ENCODE assay signal across 1 cellular context in the genomic region with DNA sequence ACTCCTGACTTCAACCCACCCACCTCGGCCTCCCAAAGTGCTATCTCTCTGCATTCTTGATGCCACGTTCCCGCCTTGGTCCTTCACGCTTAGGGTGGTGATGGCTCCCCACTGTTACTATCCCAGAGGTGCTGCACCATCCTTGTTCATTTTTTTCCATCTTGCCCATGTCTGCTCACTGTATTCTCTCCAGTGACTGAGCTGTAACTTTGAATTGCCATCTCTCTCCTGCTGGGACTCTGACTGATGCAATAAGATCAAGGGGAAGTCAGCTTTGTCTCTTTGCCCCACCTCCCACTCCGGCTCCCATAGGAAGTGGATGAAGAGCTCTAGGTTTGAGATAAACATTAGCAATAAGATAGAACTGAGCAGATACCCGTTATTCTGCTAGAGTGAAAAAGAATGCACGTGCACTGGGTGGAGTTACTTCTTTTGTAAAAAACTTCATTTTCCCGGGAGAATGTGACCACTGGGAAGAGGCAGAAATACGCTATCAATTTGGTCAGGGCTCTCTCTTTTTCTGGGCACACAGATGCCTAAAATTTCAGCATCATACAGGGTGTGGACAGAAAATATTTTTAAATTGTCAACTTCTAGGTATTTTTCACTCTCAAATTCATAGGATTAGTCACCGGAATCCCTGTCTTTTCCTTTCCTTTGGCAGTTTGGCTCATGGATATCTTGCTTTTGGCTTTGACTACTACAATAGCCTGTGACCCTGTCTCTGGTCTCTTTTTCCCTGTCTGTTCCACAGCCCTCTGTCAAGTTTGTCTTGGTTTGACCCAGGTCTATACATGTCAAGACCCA.
A peak's percentile ranks its signal among the peaks of the same experiment; 100 is the strongest.
TF ChIP-seq lines count a peak whose summit lies in the region.

No MANE protein-coding gene starts in this region.

TF ChIP-seq in K562, 482 proteins besides CTCF, POLR2A, EP300 and RAD21 (continued from another document and continues in another):
- TF ChIP-seq, protein P1, sequence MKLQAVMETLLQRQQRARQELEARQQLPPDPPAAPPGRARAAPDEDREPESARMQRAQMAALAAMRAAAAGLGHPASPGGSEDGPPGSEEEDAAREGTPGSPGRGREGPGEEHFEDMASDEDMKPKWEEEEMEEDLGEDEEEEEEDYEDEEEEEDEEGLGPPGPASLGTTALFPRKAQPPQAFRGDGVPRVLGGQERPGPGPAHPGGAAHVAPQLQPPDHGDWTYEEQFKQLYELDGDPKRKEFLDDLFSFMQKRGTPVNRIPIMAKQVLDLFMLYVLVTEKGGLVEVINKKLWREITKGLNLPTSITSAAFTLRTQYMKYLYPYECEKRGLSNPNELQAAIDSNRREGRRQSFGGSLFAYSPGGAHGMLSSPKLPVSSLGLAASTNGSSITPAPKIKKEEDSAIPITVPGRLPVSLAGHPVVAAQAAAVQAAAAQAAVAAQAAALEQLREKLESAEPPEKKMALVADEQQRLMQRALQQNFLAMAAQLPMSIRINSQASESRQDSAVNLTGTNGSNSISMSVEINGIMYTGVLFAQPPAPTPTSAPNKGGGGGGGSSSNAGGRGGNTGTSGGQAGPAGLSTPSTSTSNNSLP (IDR thresholded peaks at IDR 0.05; ENCODE audit: borderline replicate concordance, low read depth, low read length): peak; percentile 22; the same call in 1 of the 2 replicates
- peak; percentile 37 for TF ChIP-seq MYC (IDR thresholded peaks at IDR 0.05; ENCODE audit: low read depth, low read length)
- TF ChIP-seq MYC (CRISPR knock-in tag; IDR thresholded peaks at IDR 0.05; ENCODE audit: borderline replicate concordance, low read depth): no peak
- no peak for TF ChIP-seq SAFB2 (IDR thresholded peaks at IDR 0.05; ENCODE audit: borderline replicate concordance, low read depth, low read length, severe bottlenecking)
- no peak for TF ChIP-seq ATF2 (CRISPR knock-in tag; IDR thresholded peaks at IDR 0.05)
- TF ChIP-seq CXXC5 (CRISPR knock-in tag; IDR thresholded peaks at IDR 0.05): peak; percentile 65
- 0 out of 2 replicates have a peak, but pooled peaks have one; percentile 14 for TF ChIP-seq MEF2D (tag; conservative IDR thresholded peaks at IDR 0.05; ENCODE audit: low read depth)
- peak; percentile 72 for TF ChIP-seq E2F8 (IDR thresholded peaks at IDR 0.05; ENCODE audit: low read depth, partially characterized antibody)
- 0 out of 2 replicates have a peak, but pooled peaks have one; percentile 31 for TF ChIP-seq ZNF311 (CRISPR knock-in tag; IDR thresholded peaks at IDR 0.05)
- TF ChIP-seq ZNF584 (CRISPR knock-in tag; IDR thresholded peaks at IDR 0.05; ENCODE audit: low read depth): peak; percentile 39; the same call in 1 of the 2 replicates
- TF ChIP-seq SMAD3 (CRISPR knock-in tag; conservative IDR thresholded peaks at IDR 0.05): 0 out of 2 replicates have a peak, but pooled peaks have one; percentile 11
- no peak for TF ChIP-seq TBP (optimal IDR thresholded peaks at IDR 0.05; ENCODE audit: low read depth, low read length)
- TF ChIP-seq PREB (CRISPR knock-in tag; IDR thresholded peaks at IDR 0.05): no peak
- no peak for TF ChIP-seq FOXP1 (CRISPR knock-in tag; IDR thresholded peaks at IDR 0.05)
- peak; percentile 40 for TF ChIP-seq VEZF1 (CRISPR knock-in tag; IDR thresholded peaks at IDR 0.05)
- TF ChIP-seq NKRF (IDR thresholded peaks at IDR 0.05; ENCODE audit: borderline replicate concordance): no peak
- TF ChIP-seq ZBTB12 (CRISPR knock-in tag; IDR thresholded peaks at IDR 0.05): no peak
- TF ChIP-seq GTF2E2 (tag; IDR thresholded peaks at IDR 0.05): peak; percentile 12; the same call in 1 of the 2 replicates
- peak; percentile 72 for TF ChIP-seq ZNF766 (CRISPR knock-in tag; conservative IDR thresholded peaks at IDR 0.05)
- 0 out of 2 replicates have a peak, but pooled peaks have one; percentile 77 for TF ChIP-seq NFRKB (IDR thresholded peaks at IDR 0.05; ENCODE audit: low read depth)
- no peak for TF ChIP-seq MITF (IDR thresholded peaks at IDR 0.05)
- 0 out of 2 replicates have a peak, but pooled peaks have one; percentile 13 for TF ChIP-seq FOXJ2 (tag; IDR thresholded peaks at IDR 0.05)
- no peak for TF ChIP-seq FOXA3 (CRISPR knock-in tag; conservative IDR thresholded peaks at IDR 0.05 in 1 of 2, IDR thresholded peaks at IDR 0.05 in 1 of 2)
- TF ChIP-seq THRB (CRISPR knock-in tag; conservative IDR thresholded peaks at IDR 0.05): no peak
- no peak for TF ChIP-seq ASH1L (IDR thresholded peaks at IDR 0.05; ENCODE audit: borderline replicate concordance, low read depth, partially characterized antibody)
- TF ChIP-seq SMARCA5 (IDR thresholded peaks at IDR 0.05): no peak
- no peak for TF ChIP-seq SAFB (IDR thresholded peaks at IDR 0.05; ENCODE audit: borderline replicate concordance, low read depth, low read length)
- no peak for TF ChIP-seq ZNF707 (CRISPR knock-in tag; conservative IDR thresholded peaks at IDR 0.05)
- 0 out of 2 replicates have a peak, but pooled peaks have one; percentile 36 for TF ChIP-seq IRF9 (tag; IDR thresholded peaks at IDR 0.05)
- TF ChIP-seq, protein P2, sequence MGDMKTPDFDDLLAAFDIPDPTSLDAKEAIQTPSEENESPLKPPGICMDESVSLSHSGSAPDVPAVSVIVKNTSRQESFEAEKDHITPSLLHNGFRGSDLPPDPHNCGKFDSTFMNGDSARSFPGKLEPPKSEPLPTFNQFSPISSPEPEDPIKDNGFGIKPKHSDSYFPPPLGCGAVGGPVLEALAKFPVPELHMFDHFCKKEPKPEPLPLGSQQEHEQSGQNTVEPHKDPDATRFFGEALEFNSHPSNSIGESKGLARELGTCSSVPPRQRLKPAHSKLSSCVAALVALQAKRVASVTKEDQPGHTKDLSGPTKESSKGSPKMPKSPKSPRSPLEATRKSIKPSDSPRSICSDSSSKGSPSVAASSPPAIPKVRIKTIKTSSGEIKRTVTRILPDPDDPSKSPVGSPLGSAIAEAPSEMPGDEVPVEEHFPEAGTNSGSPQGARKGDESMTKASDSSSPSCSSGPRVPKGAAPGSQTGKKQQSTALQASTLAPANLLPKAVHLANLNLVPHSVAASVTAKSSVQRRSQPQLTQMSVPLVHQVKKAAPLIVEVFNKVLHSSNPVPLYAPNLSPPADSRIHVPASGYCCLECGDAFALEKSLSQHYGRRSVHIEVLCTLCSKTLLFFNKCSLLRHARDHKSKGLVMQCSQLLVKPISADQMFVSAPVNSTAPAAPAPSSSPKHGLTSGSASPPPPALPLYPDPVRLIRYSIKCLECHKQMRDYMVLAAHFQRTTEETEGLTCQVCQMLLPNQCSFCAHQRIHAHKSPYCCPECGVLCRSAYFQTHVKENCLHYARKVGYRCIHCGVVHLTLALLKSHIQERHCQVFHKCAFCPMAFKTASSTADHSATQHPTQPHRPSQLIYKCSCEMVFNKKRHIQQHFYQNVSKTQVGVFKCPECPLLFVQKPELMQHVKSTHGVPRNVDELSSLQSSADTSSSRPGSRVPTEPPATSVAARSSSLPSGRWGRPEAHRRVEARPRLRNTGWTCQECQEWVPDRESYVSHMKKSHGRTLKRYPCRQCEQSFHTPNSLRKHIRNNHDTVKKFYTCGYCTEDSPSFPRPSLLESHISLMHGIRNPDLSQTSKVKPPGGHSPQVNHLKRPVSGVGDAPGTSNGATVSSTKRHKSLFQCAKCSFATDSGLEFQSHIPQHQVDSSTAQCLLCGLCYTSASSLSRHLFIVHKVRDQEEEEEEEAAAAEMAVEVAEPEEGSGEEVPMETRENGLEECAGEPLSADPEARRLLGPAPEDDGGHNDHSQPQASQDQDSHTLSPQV (IDR thresholded peaks at IDR 0.05): peak; percentile 87
